Comparison of ENCODE assay signal across 8 cellular contexts in the genomic region with DNA sequence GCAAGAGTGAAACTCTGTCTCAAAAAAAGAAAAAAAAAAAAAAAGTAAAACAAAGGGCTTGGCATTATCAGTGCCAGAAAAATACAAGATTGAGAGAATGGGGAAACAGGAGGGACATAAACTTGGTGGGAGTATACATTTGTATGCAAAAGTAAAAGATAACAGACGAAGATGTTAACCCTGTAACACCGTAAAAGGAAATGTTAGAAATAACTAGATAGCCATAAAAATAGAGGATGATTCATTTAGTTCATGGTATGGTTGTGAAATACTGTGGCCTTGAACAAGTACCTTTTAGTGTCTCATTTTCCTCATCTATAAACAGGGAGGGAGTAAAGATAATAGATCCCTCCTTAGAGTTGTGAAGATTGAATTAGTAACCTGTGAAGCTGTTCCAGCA. TPM values are rescaled to one million over a fixed set of nuclear protein-coding genes. Genes with fewer than 3 reads are reported as not detected.
DNase-seq lines count a peak whose midpoint lies in the region; ATAC-seq lines count a peak whose summit lies in the region.

No MANE protein-coding gene starts in this region.

- H3K27me3 Mint-ChIP-seq in activated naive CD8-positive, alpha-beta T cell treated with anti-CD3 and anti-CD28 coated beads for 36 hours = no peaks in the 10 kb centered on the region

- WGBS in aorta, 2 donors = 56% methylated on average over 2 of the region's 2 CpGs

- H3K27ac Mint-ChIP-seq in activated naive CD8-positive, alpha-beta T cell treated with anti-CD3 and anti-CD28 coated beads for 36 hours = peak overlapping the region; percentile 29

- H3K4me3 Mint-ChIP-seq in activated naive CD8-positive, alpha-beta T cell treated with anti-CD3 and anti-CD28 coated beads for 36 hours = no peak overlapping the region

- H3K36me3 ChIP-seq in aorta (ENCODE audit: control insufficient read depth in 1 of 2, insufficient read depth in 2 of 2, low read length in 1 of 2) = peaks cover 0 to 2% of the 10 kb centered on the region in 2 donors

- no peak overlapping the region for H3K27ac ChIP-seq in aorta (ENCODE audit: low read depth in 1 of 2, low read length in 2 of 2)

- H3K4me1 ChIP-seq in aorta (ENCODE audit: control insufficient read depth in 1 of 2, insufficient read depth in 2 of 2, low read length in 2 of 2) = peaks cover 6 to 13% of the 10 kb centered on the region in 2 donors

- H3K9me3 Mint-ChIP-seq in activated naive CD8-positive, alpha-beta T cell treated with anti-CD3 and anti-CD28 coated beads for 36 hours = no peaks in the 10 kb centered on the region

- DNase-seq in Daoy (ENCODE audit: low read depth) = peak; percentile 5
- no peak for DNase-seq in activated naive CD8-positive, alpha-beta T cell treated with anti-CD3 and anti-CD28 coated beads for 36 hours
- peak; percentile 55 to 72 for DNase-seq in lung microvascular endothelial cell (ENCODE audit: low read depth in 2 of 2)
- no peak for DNase-seq in aorta
- no peak for DNase-seq in NCI-H2081 treated with DMSO at 0.1 percent for 48 hours (lab: John Stamatoyannopoulos, UW)

- H3K36me3 Mint-ChIP-seq in activated naive CD8-positive, alpha-beta T cell treated with anti-CD3 and anti-CD28 coated beads for 36 hours = peaks cover 22% of the 10 kb centered on the region

- H3K4me3 ChIP-seq in aorta (ENCODE audit: low read length in 2 of 2) = no peak overlapping the region

- H3K4me1 Mint-ChIP-seq in activated naive CD8-positive, alpha-beta T cell treated with anti-CD3 and anti-CD28 coated beads for 36 hours = peaks cover 32% of the 10 kb centered on the region

- H3K27me3 ChIP-seq in aorta (ENCODE audit: control insufficient read depth in 1 of 2, insufficient read depth in 2 of 2, low read length in 1 of 2) = no peaks in the 10 kb centered on the region

- no peaks in the 10 kb centered on the region for H3K9me3 ChIP-seq in aorta (ENCODE audit: control insufficient read depth, low read length)

- peak; percentile 55 for ATAC-seq in HG03432 (IDR thresholded peaks at IDR 0.05; ENCODE audit: unreplicated experiment)
- no peak for ATAC-seq in HG02571 (IDR thresholded peaks at IDR 0.05; ENCODE audit: unreplicated experiment)
- ATAC-seq in aorta (ENCODE audit: low FRiP score) = no peak
- no peak for ATAC-seq in GM19328 (IDR thresholded peaks at IDR 0.05; ENCODE audit: unreplicated experiment)

- intact Hi-C loops in aorta (cut with DNase I) = no loop called here

RNA-seq across cellular contexts. Expression of gene ATP2A2, which starts 33.3 kb away (rescaled TPM):
- 82.2 and 106 TPM in 2 replicates for total RNA-seq in Daoy (2014; rRNA removed; shearing (Covaris generic))
- 100 to 1,000 TPM; 148 to 151 TPM for total RNA-seq in activated naive CD8-positive, alpha-beta T cell treated with anti-CD3 and anti-CD28 coated beads for 36 hours
- total RNA-seq in lung microvascular endothelial cell = 71.3 and 113 TPM in 2 replicates
- total RNA-seq in aorta = 100 to 1,000 TPM; 231 to 285 TPM
- polyA plus RNA-seq in aorta = 100 to 1,000 TPM in 1 of 2 donors, 10 to 100 TPM in 1; 41.3 to 104 TPM

Comparison
In these comparisons a context has a peak if more than half of its experiments do, and no peak if none do; other contexts are left out.
1. DNase-seq: peak in Daoy (single experiment) and lung microvascular endothelial cell (2 of 2); none in activated naive CD8-positive, alpha-beta T cell treated with anti-CD3 and anti-CD28 coated beads for 36 hours (single experiment), aorta (0 of 2) and NCI-H2081 treated with DMSO at 0.1 percent for 48 hours (single experiment).